ENCODE assay signal across 26 cellular contexts in genomic region chr15:29910068-29910467, GRCh38.
DNase-seq lines count a peak whose midpoint lies in the region; ATAC-seq, FAIRE-seq and TF ChIP-seq lines count a peak whose summit lies in the region.
"Had no signal": no experiment of that assay in that cellular context is flagged by ENCODE, and none has a peak within 500 bp of the region (broad histone marks: within the 10 kb centered on the region; RNA-seq: fewer than 3 reads in every experiment).

No MANE protein-coding gene starts in this region.

- H3K4me1 Mint-ChIP-seq in naive thymus-derived CD4-positive, alpha-beta T cell = no peaks in the 10 kb centered on the region

- DNase-seq in Right ventricle myocardium inferior (ENCODE audit: missing footprints) (no peak), cardiac septum (ENCODE audit: low spot score) (no peak), left colon (no peak), transverse colon (peak; percentile 19), NCI-H1105 (lab: John Stamatoyannopoulos, UW) (no peak)
- DNase-seq in stimulated activated naive CD4-positive, alpha-beta T cell treated with Interleukin-2 at 50 U/mL for 16 hours (lab: John Stamatoyannopoulos, UW) = no peak
- no peak for DNase-seq in naive thymus-derived CD4-positive, alpha-beta T cell
- DNase-seq: BE2C; CD8-positive, alpha-beta T cell; DMS79 treated with DMSO at 0.1 percent for 48 hours; NCI-H1417; NCI-H1930; NCI-H2171 treated with DMSO at 0.1 percent for 48 hours; NCI-H510A; NCI-H82; SHP77; SK-N-SH had no signal

- H3K4me3 Mint-ChIP-seq in naive thymus-derived CD4-positive, alpha-beta T cell = no peak overlapping the region
- H3K4me3 Mint-ChIP-seq: CD8-positive, alpha-beta T cell had no signal

- no peak overlapping the region for H3K4me3 ChIP-seq in transverse colon
- H3K4me3 ChIP-seq in naive thymus-derived CD4-positive, alpha-beta T cell (ENCODE audit: low read length) = no peak overlapping the region
- H3K4me3 ChIP-seq: GM12878 had no signal

- peaks cover 0 to 54% (median 43%) of the 10 kb centered on the region in 5 donors for H3K27me3 Mint-ChIP-seq in naive thymus-derived CD4-positive, alpha-beta T cell

- in situ Hi-C loops in transverse colon (cut with MboI; ENCODE audit: low pct_ligation_motif_present in 1 of 4, low pct_unique_long_range_greater_than_20kb in 1 of 4, low sequenced_read_pairs in 3 of 4) = no loop called here

- peak; percentile 97 for FAIRE-seq in endometrium (lab: Jason Lieb, UNC)
- FAIRE-seq: D721Med, G401.6, GM12878, H1, HepG2 had no signal

- peaks cover 0 to 18% (median 4%) of the 10 kb centered on the region in 4 donors for H3K4me1 ChIP-seq in transverse colon
- H3K4me1 ChIP-seq in naive thymus-derived CD4-positive, alpha-beta T cell (ENCODE audit: control insufficient read depth in 2 of 2, insufficient read depth in 2 of 2, low read length in 2 of 2) = no peaks in the 10 kb centered on the region
- H3K4me1 ChIP-seq: BE2C had no signal

- 27 to 39% methylated on average over 3 of the region's 3 CpGs for WGBS in transverse colon (ENCODE audit: low coverage in 1 of 2), 2 donors

- CTCF ChIA-PET in naive thymus-derived CD4-positive, alpha-beta T cell (lab: Charles Lee) = no interaction called here

- peaks cover 5 to 32% (median 13%) of the 10 kb centered on the region in 11 donors for H3K9me3 Mint-ChIP-seq in naive thymus-derived CD4-positive, alpha-beta T cell

- H3K27ac ChIP-seq in transverse colon = no peak overlapping the region
- H3K27ac ChIP-seq in naive thymus-derived CD4-positive, alpha-beta T cell (ENCODE audit: low read depth, low read length) = no peak overlapping the region
- H3K27ac ChIP-seq: 22Rv1, KMS-11 had no signal

- no peaks in the 10 kb centered on the region for H3K36me3 ChIP-seq in transverse colon
- H3K36me3 ChIP-seq in naive thymus-derived CD4-positive, alpha-beta T cell (ENCODE audit: control insufficient read depth in 2 of 3, insufficient read depth in 3 of 3, low read length in 3 of 3) = no peaks in the 10 kb centered on the region
- H3K36me3 ChIP-seq: BE2C had no signal

- peak; percentile 60 for ATAC-seq in Right ventricle myocardium inferior
- ATAC-seq in left colon = peak; percentile 98
- ATAC-seq in naive thymus-derived CD4-positive, alpha-beta T cell = no peak
- ATAC-seq: CD8-positive, alpha-beta T cell; GM12878; HepG2; Panc1 had no signal

- no peak for TF ChIP-seq CTCF in transverse colon (IDR thresholded peaks at IDR 0.05)

- H3K27me3 ChIP-seq in transverse colon = no peaks in the 10 kb centered on the region
- H3K27me3 ChIP-seq in naive thymus-derived CD4-positive, alpha-beta T cell (ENCODE audit: control insufficient read depth in 2 of 2, insufficient read depth in 2 of 2, low read length in 2 of 2) = no peaks in the 10 kb centered on the region
- H3K27me3 ChIP-seq: BE2C had no signal

- no peak overlapping the region for H3K27ac Mint-ChIP-seq in naive thymus-derived CD4-positive, alpha-beta T cell
- H3K27ac Mint-ChIP-seq: CD8-positive, alpha-beta T cell had no signal

- TF ChIP-seq EP300 in transverse colon (IDR thresholded peaks at IDR 0.05; ENCODE audit: low read depth) = no peak

- H3K36me3 Mint-ChIP-seq in naive thymus-derived CD4-positive, alpha-beta T cell = peaks cover 0 to 8% (median 0%) of the 10 kb centered on the region in 5 donors
- H3K36me3 Mint-ChIP-seq: CD8-positive, alpha-beta T cell had no signal

- no peak for TF ChIP-seq POLR2A in transverse colon (IDR thresholded peaks at IDR 0.05)

- POLR2A ChIA-PET in naive thymus-derived CD4-positive, alpha-beta T cell (lab: Charles Lee) = no interaction called here

- intact Hi-C loops in Right ventricle myocardium inferior (cut with DNase I) = loop anchor here (5.0 kb wide), 1 partner anchor 83 kb away; no protein-coding TSS in a partner anchor
- intact Hi-C loops in cardiac septum (cut with DNase I) = no loop called here
- intact Hi-C loops in left colon (cut with DNase I, micrococcal nuclease) = no loop called here
- intact Hi-C loops in transverse colon (cut with DNase I; ENCODE audit: low total_unique reads) = no loop called here
- intact Hi-C loops in naive thymus-derived CD4-positive, alpha-beta T cell (cut with micrococcal nuclease) = no loop called here

- no peaks in the 10 kb centered on the region for H3K9me3 ChIP-seq in transverse colon
- peaks cover 0 to 9% (median 0%) of the 10 kb centered on the region in 3 experiments for H3K9me3 ChIP-seq in naive thymus-derived CD4-positive, alpha-beta T cell (ENCODE audit: control insufficient read depth in 2 of 3, low read length in 3 of 3)
- H3K9me3 ChIP-seq: BE2C, SK-N-SH had no signal
